Comparison of ENCODE assay signal across 28 cellular contexts in the genomic region with DNA sequence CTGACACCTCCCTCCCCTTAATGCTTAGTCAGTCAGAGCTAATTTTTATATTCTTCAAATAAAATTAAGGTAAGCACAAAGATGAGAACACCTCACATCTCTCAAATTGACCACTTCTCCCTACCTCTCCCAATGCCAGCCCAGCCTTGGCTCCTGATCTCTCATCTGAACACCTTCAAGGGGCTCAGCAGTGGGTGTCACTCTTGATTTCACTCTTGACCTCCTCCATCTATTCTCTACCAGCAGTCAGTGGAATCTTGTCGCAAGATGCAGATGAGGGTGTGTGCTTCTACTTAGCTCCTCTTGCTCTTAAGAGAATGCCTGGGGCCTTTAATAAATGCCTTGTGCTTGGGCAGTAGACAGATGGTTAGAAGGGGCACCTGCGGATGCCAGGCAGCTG.
"Had no signal": no experiment of that assay in that cellular context is flagged by ENCODE, and none has a peak within 500 bp of the region (broad histone marks: within the 10 kb centered on the region; RNA-seq: fewer than 3 reads in every experiment).

No MANE protein-coding gene starts in this region.

- H3K4me3 ChIP-seq: left lung, lung, pancreas, psoas muscle, right atrium auricular region, right lobe of liver, smooth muscle cell, tibial nerve, uterus had no signal

- DNase-seq: immature natural killer cell; kidney; left colon; left lung; mesendoderm; naive thymus-derived CD4-positive, alpha-beta T cell; nucleus accumbens; pancreas; posterior cingulate gyrus; psoas muscle; right lobe of liver; stimulated activated CD4-positive, alpha-beta T cell treated with anti-CD3 and anti-CD28 coated beads, Interleukin-1b, Interleukin-23, amount 100 ng/mL, for 48 hours; stimulated activated CD4-positive, alpha-beta T cell treated with anti-CD3 and anti-CD28 coated beads, Interleukin-2, amount 100 ng/mL, for 48 hours; stimulated activated CD4-positive, alpha-beta T cell treated with anti-CD3 and anti-CD28 coated beads, Interleukin-4, amount 100 ng/mL, for 4 hours; stimulated activated CD8-positive, alpha-beta memory T cell treated with anti-CD3 and anti-CD28 coated beads, Interleukin-4, amount 100 ng/mL, for 48 hours; stimulated activated naive CD4-positive, alpha-beta T cell treated with Interleukin-2 at 50 U/mL for 16 hours; stimulated activated naive CD8-positive, alpha-beta T cell treated with anti-CD3 and anti-CD28 coated beads, Interleukin-15, amount 100 ng/mL, for 72 hours; substantia nigra; uterus had no signal

- H3K4me1 Mint-ChIP-seq: immature natural killer cell; stimulated activated memory B cell treated with anti-CD40 and anti-IgM and Interleukin-4, amounts not matched to agents 10 μg/mL and 1 μg/mL and 100 μg/mL, for 72 hours; stimulated activated naive CD8-positive, alpha-beta T cell treated with anti-CD3 and anti-CD28 coated beads, Interleukin-15, amount 100 ng/mL, for 72 hours had no signal

- H3K36me3 ChIP-seq: left lung, pancreas, right atrium auricular region, right lobe of liver, tibial nerve, uterus had no signal

- H3K4me3 Mint-ChIP-seq: immature natural killer cell; naive thymus-derived CD4-positive, alpha-beta T cell; natural killer cell treated with Interleukin-12 subunit alpha and Interleukin-12 subunit beta and Interleukin-15 and Interleukin-18, amount 100 ng/mL, for 72 hours; neural crest cell; stimulated activated memory B cell treated with anti-CD40 and anti-IgM and Interleukin-4, amounts not matched to agents 10 μg/mL and 1 μg/mL and 100 μg/mL, for 72 hours; stimulated activated naive CD8-positive, alpha-beta T cell treated with anti-CD3 and anti-CD28 coated beads, Interleukin-15, amount 100 ng/mL, for 72 hours had no signal

- H3K9me3 Mint-ChIP-seq: natural killer cell treated with Interleukin-12 subunit alpha and Interleukin-12 subunit beta and Interleukin-15 and Interleukin-18, amount 100 ng/mL, for 72 hours had no signal

- H3K27ac Mint-ChIP-seq: immature natural killer cell; mesothelial cell of epicardium; naive thymus-derived CD4-positive, alpha-beta T cell; natural killer cell treated with Interleukin-12 subunit alpha and Interleukin-12 subunit beta and Interleukin-15 and Interleukin-18, amount 100 ng/mL, for 72 hours; stimulated activated memory B cell treated with anti-CD40 and anti-IgM and Interleukin-4, amounts not matched to agents 10 μg/mL and 1 μg/mL and 100 μg/mL, for 72 hours; type B pancreatic cell had no signal

- H3K4me2 ChIP-seq: smooth muscle cell had no signal

- H3K27ac ChIP-seq: left lung, pancreas, psoas muscle, right atrium auricular region, right lobe of liver, tibial nerve, uterus had no signal

- H3K36me3 Mint-ChIP-seq: immature natural killer cell; mesothelial cell of epicardium; natural killer cell treated with Interleukin-12 subunit alpha and Interleukin-12 subunit beta and Interleukin-15 and Interleukin-18, amount 100 ng/mL, for 72 hours; stimulated activated memory B cell treated with anti-CD40 and anti-IgM and Interleukin-4, amounts not matched to agents 10 μg/mL and 1 μg/mL and 100 μg/mL, for 72 hours; type B pancreatic cell had no signal

- H3K27me3 ChIP-seq: pancreas, right atrium auricular region, right lobe of liver, uterus had no signal

- H3K9me3 ChIP-seq: left lung, pancreas, psoas muscle, right atrium auricular region, right lobe of liver, uterus had no signal

- H3K4me1 ChIP-seq: left lung, pancreas, psoas muscle, right atrium auricular region, right lobe of liver, tibial nerve, uterus had no signal
